Comparison of ENCODE assay signal across 11 cellular contexts in genomic region chr16:31183432-31184428, GRCh38. TPM values are rescaled to one million over a fixed set of nuclear protein-coding genes. Genes with fewer than 3 reads are reported as not detected.
DNase-seq lines count a peak whose midpoint lies in the region; ATAC-seq, FAIRE-seq and TF ChIP-seq lines count a peak whose summit lies in the region.
"Had no signal": no experiment of that assay in that cellular context is flagged by ENCODE, and none has a peak within 500 bp of the region (broad histone marks: within the 10 kb centered on the region; RNA-seq: fewer than 3 reads in every experiment).

No MANE protein-coding gene starts in this region.

- H3K9me3 Mint-ChIP-seq in CD4-positive, alpha-beta memory T cell: peaks cover 0 to 19% (median 0%) of the 10 kb centered on the region in 8 donors
- peaks cover 0 to 1% (median 0%) of the 10 kb centered on the region in 3 donors for H3K9me3 Mint-ChIP-seq in IgD-negative memory B cell
- H3K9me3 Mint-ChIP-seq in nephron progenitor cell: no peaks in the 10 kb centered on the region

- SMC1A ChIA-PET in GM12878 (lab: Charles Lee; ENCODE audit: uncharacterized antibody, unreplicated experiment): interaction anchor here (1.0 to 1.8 kb wide), 4 partner anchors 38 to 202 kb away, joined by 3 to 4 read pairs (median 3); no protein-coding TSS in a partner anchor

- no peaks in the 10 kb centered on the region for H3K27me3 ChIP-seq in CD4-positive, alpha-beta memory T cell (ENCODE audit: insufficient read depth, low read length)
- H3K27me3 ChIP-seq in GM12878 (replicated peaks in 1 of 2; ENCODE audit: control insufficient read depth in 2 of 2, insufficient read depth in 2 of 2, low read length in 1 of 2): no peaks in the 10 kb centered on the region
- H3K27me3 ChIP-seq in SJCRH30: no peaks in the 10 kb centered on the region
- H3K27me3 ChIP-seq: heart right ventricle had no signal

- intact Hi-C loops in CD4-positive, alpha-beta memory T cell (cut with micrococcal nuclease): no loop called here
- intact Hi-C loops in GM12878 (cut with micrococcal nuclease; ENCODE audit: unreplicated experiment) (loop anchor here (5.0 to 10.0 kb wide), 2 partner anchors 186 to 691 kb away; partner anchors contain the start of gene ZNF267), Right ventricle myocardium superior (cut with DNase I) (loop anchor here (10.0 kb wide), 1 partner anchor 261 kb away; the partner anchor contains the start of gene ZNF843)

- peak overlapping the region; percentile 87 for H3K4me2 ChIP-seq in GM12878 (ENCODE audit: control insufficient read depth, insufficient read depth)

- peak; percentile 41; the same call in 1 of the 2 replicates for TF ChIP-seq POLR2A in GM12878 (IDR thresholded peaks at IDR 0.05; ENCODE audit: low read depth, low read length)

- CTCF ChIA-PET in CD4-positive, alpha-beta memory T cell (lab: Charles Lee; ENCODE audit: partially characterized antibody): interaction anchor here (1.4 to 2.5 kb wide), 2 partner anchors 18 to 41 kb away, joined by 3 to 11 read pairs; partner anchors contain the start of gene PYCARD
- CTCF ChIA-PET in GM12878 (lab: Yijun Ruan, JAX): interaction anchor here (0.7 to 2.2 kb wide), 6 partner anchors 42 to 260 kb away, joined by 3 to 4 read pairs (median 3); no protein-coding TSS in a partner anchor

- BruUV-seq in GM12878 (replicated peaks; lab: Mats Ljungman, UMichigan): TSS peak; percentile 48

- peaks cover 67% of the 10 kb centered on the region for H3K36me3 ChIP-seq in CD4-positive, alpha-beta memory T cell (ENCODE audit: insufficient read depth, low read length)
- H3K36me3 ChIP-seq in GM12878 (ENCODE audit: control insufficient read depth in 2 of 2, insufficient read depth in 2 of 2, low read length in 1 of 2) (peaks cover 25 to 47% of the 10 kb centered on the region in 2 experiments), SJCRH30 (peaks cover 80% of the 10 kb centered on the region)

- H3K4me1 Mint-ChIP-seq in CD4-positive, alpha-beta memory T cell: peaks cover 52 to 95% (median 70%) of the 10 kb centered on the region in 4 donors
- peaks cover 33 to 50% (median 39%) of the 10 kb centered on the region in 3 donors for H3K4me1 Mint-ChIP-seq in IgD-negative memory B cell
- H3K4me1 Mint-ChIP-seq in nephron progenitor cell: peaks cover 69% of the 10 kb centered on the region

- H3K4me1 ChIP-seq in CD4-positive, alpha-beta memory T cell (ENCODE audit: insufficient read depth, low read length): peaks cover 71% of the 10 kb centered on the region
- H3K4me1 ChIP-seq in GM12878 (ENCODE audit: control insufficient read depth, insufficient read depth, low read length): peaks cover 7% of the 10 kb centered on the region
- peaks cover 13% of the 10 kb centered on the region for H3K4me1 ChIP-seq in SJCRH30

- H3K9me3 ChIP-seq in CD4-positive, alpha-beta memory T cell (ENCODE audit: control insufficient read depth in 1 of 2, low read length in 2 of 2): no peaks in the 10 kb centered on the region
- H3K9me3 ChIP-seq in GM12878 (replicated peaks; ENCODE audit: control insufficient read depth, insufficient read depth, low read length) (no peaks in the 10 kb centered on the region), SJCRH30 (replicated peaks) (no peaks in the 10 kb centered on the region)
- H3K9me3 ChIP-seq: heart right ventricle had no signal

- peak overlapping the region; percentile 91; the same call in 1 of the 2 replicates for H3K9ac ChIP-seq in GM12878 (ENCODE audit: control insufficient read depth, insufficient read depth, low read length)

- FAIRE-seq in GM12878 (lab: Jason Lieb, UNC): no peak

- WGBS in GM12878 (ENCODE audit: insufficient coverage, insufficient replicate concordance, low lambda C conversion rate, missing lambda C conversion rate): 79% methylated on average over 10 of the region's 10 CpGs

- TF ChIP-seq EP300 in GM12878 (IDR thresholded peaks at IDR 0.05; ENCODE audit: borderline replicate concordance in 1 of 2, control insufficient read depth in 1 of 2, low read depth in 2 of 2, low read length in 2 of 2): no peak

- peaks cover 26% of the 10 kb centered on the region for H4K20me1 ChIP-seq in GM12878 (ENCODE audit: control insufficient read depth, insufficient read depth)

- no peak overlapping the region for H2AFZ ChIP-seq in GM12878 (ENCODE audit: control insufficient read depth, low read depth, low read length)

- H3K4me3 Mint-ChIP-seq in CD4-positive, alpha-beta memory T cell: peak overlapping the region; percentile 46 to 99 (median 98)
- H3K4me3 Mint-ChIP-seq in IgD-negative memory B cell (peak overlapping the region in 2 of 4 donors; percentile 90 to 96), nephron progenitor cell (peak overlapping the region; percentile 99)

- H3K4me3 ChIP-seq in CD4-positive, alpha-beta memory T cell (ENCODE audit: low read length in 2 of 2): no peak overlapping the region
- H3K4me3 ChIP-seq in GM12878: peak overlapping the region; percentile 87
- H3K4me3 ChIP-seq in SJCRH30: no peak overlapping the region

- TF ChIP-seq CTCF in GM12878 (IDR thresholded peaks at IDR 0.05 in 2 of 3, conservative IDR thresholded peaks at IDR 0.05 in 1 of 3; ENCODE audit: control insufficient read depth in 2 of 3, extremely low read depth in 1 of 3, insufficient read depth in 1 of 3, low read depth in 3 of 3, low read length in 3 of 3) (no peak), nephron progenitor cell (IDR thresholded peaks at IDR 0.05) (no peak)

- RAD21 ChIA-PET in GM12878 (lab: Charles Lee; ENCODE audit: unreplicated experiment): interaction anchor here (1.3 to 2.1 kb wide), 3 partner anchors 19 to 66 kb away, joined by 3 to 8 read pairs (median 4); partner anchors contain the start of genes KAT8 and PYCARD

- in situ Hi-C loops in GM12878 (cut with MboI): no loop called here

- H3K27ac ChIP-seq in CD4-positive, alpha-beta memory T cell (ENCODE audit: low read depth, low read length): peak overlapping the region; percentile 23
- H3K27ac ChIP-seq in GM12878 (ENCODE audit: control insufficient read depth, insufficient read depth): no peak overlapping the region
- H3K27ac ChIP-seq in SJCRH30: no peak overlapping the region
- H3K27ac ChIP-seq: heart right ventricle had no signal

- DNase-seq in CD4-positive, alpha-beta memory T cell: no peak
- DNase-seq in GM12878 (ENCODE audit: low read depth, low spot score): no peak
- DNase-seq in nephron progenitor cell: no peak
- no peak for DNase-seq in SJCRH30
- no peak for DNase-seq in SHP77 treated with DMSO at 0.1 percent for 48 hours (lab: John Stamatoyannopoulos, UW)
- no peak for DNase-seq in Right ventricle myocardium superior
- DNase-seq: heart right ventricle had no signal

- POLR2A ChIA-PET in CD4-positive, alpha-beta memory T cell (lab: Charles Lee; ENCODE audit: partially characterized antibody): interaction anchor here (0.7 to 2.6 kb wide), 11 partner anchors 9 to 110 kb away, joined by 3 to 19 read pairs (median 4); partner anchors contain the start of genes KAT8, PYCARD, ZNF646 and ZNF668
- POLR2A ChIA-PET in GM12878 (lab: Charles Lee): interaction anchor here (0.5 to 2.2 kb wide), 10 partner anchors 9 to 83 kb away, joined by 3 to 12 read pairs (median 3); partner anchors contain the start of genes PYCARD and TRIM72

- H3K79me2 ChIP-seq in GM12878 (ENCODE audit: control insufficient read depth, insufficient read depth, low read length): peaks cover 83% of the 10 kb centered on the region

- H3K27me3 Mint-ChIP-seq in CD4-positive, alpha-beta memory T cell: no peaks in the 10 kb centered on the region
- peaks cover 1% of the 10 kb centered on the region for H3K27me3 Mint-ChIP-seq in IgD-negative memory B cell
- H3K27me3 Mint-ChIP-seq in nephron progenitor cell (ENCODE audit: low read depth, poor library complexity): no peaks in the 10 kb centered on the region

- peak overlapping the region; percentile 47 to 99 (median 70) for H3K27ac Mint-ChIP-seq in CD4-positive, alpha-beta memory T cell
- H3K27ac Mint-ChIP-seq in IgD-negative memory B cell: peak overlapping the region in 2 of 3 donors; percentile 80 to 89
- peak overlapping the region; percentile 74 for H3K27ac Mint-ChIP-seq in nephron progenitor cell

- no peak for TF ChIP-seq RAD21 in GM12878 (IDR thresholded peaks at IDR 0.05; ENCODE audit: insufficient read depth, low read depth, low read length)

- peaks cover 69 to 90% of the 10 kb centered on the region in 2 donors for H3K36me3 Mint-ChIP-seq in CD4-positive, alpha-beta memory T cell
- H3K36me3 Mint-ChIP-seq in IgD-negative memory B cell (peaks cover 6% of the 10 kb centered on the region), nephron progenitor cell (ENCODE audit: low read depth) (peaks cover 74% of the 10 kb centered on the region)

- ATAC-seq in GM12878 (no peak), Right ventricle myocardium superior (ENCODE audit: poor library complexity) (no peak), HG03108 (IDR thresholded peaks at IDR 0.05; ENCODE audit: unreplicated experiment) (no peak)
- ATAC-seq: heart right ventricle, Right ventricle myocardium inferior had no signal

RNA-seq across cellular contexts. Expression of gene FUS, which starts 3.8 kb away (rescaled TPM):
- 100 to 1,000 TPM; 500 to 536 TPM for total RNA-seq in CD4-positive, alpha-beta memory T cell
- 100 to 1,000 TPM in 1 of 2 donors, 10 to 100 TPM in 1; 88.1 to 163 TPM for polyA plus RNA-seq in CD4-positive, alpha-beta memory T cell
- polyA plus RNA-seq in IgD-negative memory B cell (167 TPM), GM12878 (2011; rRNA removed) (243 and 327 TPM in 2 replicates), GM12878 (2014; fragmentation: Illumina TruSeq; extraction: Trizol) (366 and 389 TPM in 2 replicates), GM12878 (2014; fragmentation: Nextera tagmentation; extraction: Ambion mirVana) (100 to 1,000 TPM in 1 of 2 experiments, 10 to 100 TPM in 1; 46.8 to 131 TPM), GM12878 (2014; rRNA removed) (480 and 547 TPM in 2 replicates), GM12878 (2016; fragmentation: Nextera tagmentation; extraction: Ambion mirVana) (100 to 1,000 TPM; 366 to 437 TPM)
- total RNA-seq in GM12878 (2013; cell fraction: nucleolus; rRNA removed): 304 and 315 TPM in 2 replicates
- total RNA-seq in GM12878 (2014; rRNA removed) (40.1 and 47.3 TPM in 2 replicates), GM12878 (2014; rRNA removed; fragmentation: Illumina TruSeq; extraction: Trizol) (69.6 and 69.8 TPM in 2 replicates), GM12878 (2021) (509 and 521 TPM in 2 replicates), Right ventricle myocardium superior (79.3 TPM)
- 475 TPM for polyA plus RNA-seq in GM12878 (2011; ENCODE audit: low read depth)
- polyA plus RNA-seq in GM12878 (2011; cell fraction: cytosol; rRNA removed): 186 and 237 TPM in 2 replicates
- polyA plus RNA-seq in GM12878 (2011; cell fraction: nucleus; rRNA removed): 505 and 935 TPM in 2 replicates
- polyA plus RNA-seq in GM12878 (2012): 371 and 917 TPM in 2 replicates
- polyA minus RNA-seq in GM12878 (2011; rRNA and poly(A)+ RNA removed): 116 and 126 TPM in 2 replicates
- polyA minus RNA-seq in GM12878 (2011; cell fraction: cytosol; rRNA and poly(A)+ RNA removed): 108 and 169 TPM in 2 replicates
- polyA minus RNA-seq in GM12878 (2011; cell fraction: nucleus; rRNA and poly(A)+ RNA removed): 148 and 252 TPM in 2 replicates
- 92.1 and 111 TPM in 2 replicates for total RNA-seq in SJCRH30 (2014; rRNA removed; shearing (Covaris generic))

RNA-seq across cellular contexts. Expression of gene PYCARD, which starts 18.8 kb away (rescaled TPM):
- 10 to 100 TPM; 25.9 to 26.6 TPM for total RNA-seq in CD4-positive, alpha-beta memory T cell
- polyA plus RNA-seq in CD4-positive, alpha-beta memory T cell: 10 to 100 TPM; 52.4 to 60.6 TPM
- 130 TPM for polyA plus RNA-seq in IgD-negative memory B cell
- 3.2 and 5.1 TPM in 2 replicates for total RNA-seq in GM12878 (2013; cell fraction: nucleolus; rRNA removed)
- total RNA-seq in GM12878 (2014; rRNA removed): 65.7 and 81.4 TPM in 2 replicates
- 32.0 and 32.2 TPM in 2 replicates for total RNA-seq in GM12878 (2014; rRNA removed; fragmentation: Illumina TruSeq; extraction: Trizol)
- 59.5 and 65.7 TPM in 2 replicates for total RNA-seq in GM12878 (2021)
- 10.6 TPM for polyA plus RNA-seq in GM12878 (2011; ENCODE audit: low read depth)
- polyA plus RNA-seq in GM12878 (2011; rRNA removed): 11.9 and 26.9 TPM in 2 replicates
- 41.7 and 76.2 TPM in 2 replicates for polyA plus RNA-seq in GM12878 (2011; cell fraction: cytosol; rRNA removed)
- polyA plus RNA-seq in GM12878 (2011; cell fraction: nucleus; rRNA removed): 43.4 and 46.9 TPM in 2 replicates
- polyA plus RNA-seq in GM12878 (2012): 34.9 and 40.3 TPM in 2 replicates
- 2.0 and 18.3 TPM in 2 replicates for polyA plus RNA-seq in GM12878 (2014; fragmentation: Illumina TruSeq; extraction: Trizol)
- polyA plus RNA-seq in GM12878 (2014; fragmentation: Nextera tagmentation; extraction: Ambion mirVana): 10 to 100 TPM in 1 of 2 experiments, 1 to 10 TPM in 1; 5.1 to 14.9 TPM
- polyA plus RNA-seq in GM12878 (2014; rRNA removed): 94.1 and 106 TPM in 2 replicates
- 10 to 100 TPM; 61.5 to 70.9 TPM for polyA plus RNA-seq in GM12878 (2016; fragmentation: Nextera tagmentation; extraction: Ambion mirVana)
- 8.2 and 21.7 TPM in 2 replicates for polyA minus RNA-seq in GM12878 (2011; rRNA and poly(A)+ RNA removed)
- 13.0 and 15.6 TPM in 2 replicates for polyA minus RNA-seq in GM12878 (2011; cell fraction: cytosol; rRNA and poly(A)+ RNA removed)
- 5.7 and 7.5 TPM in 2 replicates for polyA minus RNA-seq in GM12878 (2011; cell fraction: nucleus; rRNA and poly(A)+ RNA removed)
- total RNA-seq in SJCRH30 (2014; rRNA removed; shearing (Covaris generic)): not detected in 2 replicates
- total RNA-seq in Right ventricle myocardium superior: 8.2 TPM

RNA-seq across cellular contexts. Expression of gene TRIM72, which starts 30.2 kb away (rescaled TPM):
- total RNA-seq in CD4-positive, alpha-beta memory T cell: not detected
- polyA plus RNA-seq in CD4-positive, alpha-beta memory T cell: not detected
- polyA plus RNA-seq in IgD-negative memory B cell (not detected), GM12878 (2011; rRNA removed) (not detected in 2 replicates), GM12878 (2014; fragmentation: Illumina TruSeq; extraction: Trizol) (0.10 TPM in 1 of 2 replicates, not detected in the other), GM12878 (2014; fragmentation: Nextera tagmentation; extraction: Ambion mirVana) (under 1 TPM; 0.03 to 0.26 TPM), GM12878 (2014; rRNA removed) (0.29 and 0.36 TPM in 2 replicates), GM12878 (2016; fragmentation: Nextera tagmentation; extraction: Ambion mirVana) (under 1 TPM; 0.19 to 0.23 TPM)
- 0.08 TPM in 1 of 2 replicates, not detected in the other for total RNA-seq in GM12878 (2013; cell fraction: nucleolus; rRNA removed)
- total RNA-seq in GM12878 (2014; rRNA removed) (0.33 and 0.56 TPM in 2 replicates), GM12878 (2014; rRNA removed; fragmentation: Illumina TruSeq; extraction: Trizol) (0.13 and 0.14 TPM in 2 replicates), GM12878 (2021) (1.0 and 1.2 TPM in 2 replicates), Right ventricle myocardium superior (0.70 TPM)
- polyA plus RNA-seq in GM12878 (2011; ENCODE audit: low read depth): not detected
- polyA plus RNA-seq in GM12878 (2011; cell fraction: cytosol; rRNA removed): 0.01 and 0.02 TPM in 2 replicates
- 0.01 TPM in 1 of 2 replicates, not detected in the other for polyA plus RNA-seq in GM12878 (2011; cell fraction: nucleus; rRNA removed)
- 0.08 and 0.15 TPM in 2 replicates for polyA plus RNA-seq in GM12878 (2012)
- polyA minus RNA-seq in GM12878 (2011; rRNA and poly(A)+ RNA removed): not detected in 2 replicates
- polyA minus RNA-seq in GM12878 (2011; cell fraction: cytosol; rRNA and poly(A)+ RNA removed): not detected in 2 replicates
- not detected in 2 replicates for polyA minus RNA-seq in GM12878 (2011; cell fraction: nucleus; rRNA and poly(A)+ RNA removed)
- 32.5 and 33.7 TPM in 2 replicates for total RNA-seq in SJCRH30 (2014; rRNA removed; shearing (Covaris generic))
- total RNA-seq: G401 had no signal

RNA-seq across cellular contexts. Expression of gene PYDC1, which starts 33.2 kb away (rescaled TPM):
- total RNA-seq in CD4-positive, alpha-beta memory T cell: not detected
- polyA plus RNA-seq in CD4-positive, alpha-beta memory T cell: not detected
- not detected for polyA plus RNA-seq in IgD-negative memory B cell
- total RNA-seq in GM12878 (2013; cell fraction: nucleolus; rRNA removed): not detected in 2 replicates
- not detected in 2 replicates for total RNA-seq in GM12878 (2014; rRNA removed)
- not detected in 2 replicates for total RNA-seq in GM12878 (2014; rRNA removed; fragmentation: Illumina TruSeq; extraction: Trizol)
- total RNA-seq in GM12878 (2021): not detected in 2 replicates
- polyA plus RNA-seq in GM12878 (2011; ENCODE audit: low read depth): not detected
- polyA plus RNA-seq in GM12878 (2011; rRNA removed): not detected in 2 replicates
- not detected in 2 replicates for polyA plus RNA-seq in GM12878 (2011; cell fraction: cytosol; rRNA removed)
- polyA plus RNA-seq in GM12878 (2011; cell fraction: nucleus; rRNA removed): not detected in 2 replicates
- polyA plus RNA-seq in GM12878 (2012): not detected in 2 replicates
- polyA plus RNA-seq in GM12878 (2014; fragmentation: Illumina TruSeq; extraction: Trizol): not detected in 2 replicates
- polyA plus RNA-seq in GM12878 (2014; fragmentation: Nextera tagmentation; extraction: Ambion mirVana): not detected
- not detected in 2 replicates for polyA plus RNA-seq in GM12878 (2014; rRNA removed)
- polyA plus RNA-seq in GM12878 (2016; fragmentation: Nextera tagmentation; extraction: Ambion mirVana): not detected
- polyA minus RNA-seq in GM12878 (2011; rRNA and poly(A)+ RNA removed): not detected in 2 replicates
- polyA minus RNA-seq in GM12878 (2011; cell fraction: cytosol; rRNA and poly(A)+ RNA removed): not detected in 2 replicates
- not detected in 2 replicates for polyA minus RNA-seq in GM12878 (2011; cell fraction: nucleus; rRNA and poly(A)+ RNA removed)
- not detected in 2 replicates for total RNA-seq in SJCRH30 (2014; rRNA removed; shearing (Covaris generic))
- total RNA-seq in Right ventricle myocardium superior: not detected
- total RNA-seq: G401, heart right ventricle, Right ventricle myocardium inferior had no signal
- polyA plus RNA-seq: heart right ventricle had no signal

RNA-seq across cellular contexts. Expression of gene PRSS36, which starts 33.9 kb away (rescaled TPM):
- total RNA-seq in CD4-positive, alpha-beta memory T cell: under 1 TPM; 0.33 to 0.67 TPM
- under 1 TPM; 0.47 to 0.94 TPM for polyA plus RNA-seq in CD4-positive, alpha-beta memory T cell
- polyA plus RNA-seq in IgD-negative memory B cell (1.4 TPM), GM12878 (2011; rRNA removed) (0.11 and 0.17 TPM in 2 replicates), GM12878 (2014; fragmentation: Illumina TruSeq; extraction: Trizol) (not detected in 2 replicates), GM12878 (2014; fragmentation: Nextera tagmentation; extraction: Ambion mirVana) (not detected), GM12878 (2014; rRNA removed) (0.20 and 0.47 TPM in 2 replicates), GM12878 (2016; fragmentation: Nextera tagmentation; extraction: Ambion mirVana) (1 to 10 TPM in 1 of 2 experiments, under 1 TPM in 1; 0.17 to 1.1 TPM)
- not detected in 2 replicates for total RNA-seq in GM12878 (2013; cell fraction: nucleolus; rRNA removed)
- total RNA-seq in GM12878 (2014; rRNA removed) (0.11 and 0.44 TPM in 2 replicates), GM12878 (2014; rRNA removed; fragmentation: Illumina TruSeq; extraction: Trizol) (0.13 TPM in 1 of 2 replicates, not detected in the other), GM12878 (2021) (0.46 TPM in 1 of 2 replicates, not detected in the other), Right ventricle myocardium superior (2.2 TPM)
- polyA plus RNA-seq in GM12878 (2011; ENCODE audit: low read depth): not detected
- 0.24 and 0.25 TPM in 2 replicates for polyA plus RNA-seq in GM12878 (2011; cell fraction: cytosol; rRNA removed)
- polyA plus RNA-seq in GM12878 (2011; cell fraction: nucleus; rRNA removed): 0.15 and 0.72 TPM in 2 replicates
- 0.20 and 0.21 TPM in 2 replicates for polyA plus RNA-seq in GM12878 (2012)
- polyA minus RNA-seq in GM12878 (2011; rRNA and poly(A)+ RNA removed): 0.52 TPM in 1 of 2 replicates, not detected in the other
- polyA minus RNA-seq in GM12878 (2011; cell fraction: cytosol; rRNA and poly(A)+ RNA removed): 2.0 TPM in 1 of 2 replicates, not detected in the other
- 1.2 TPM in 1 of 2 replicates, not detected in the other for polyA minus RNA-seq in GM12878 (2011; cell fraction: nucleus; rRNA and poly(A)+ RNA removed)
- 0.43 and 0.51 TPM in 2 replicates for total RNA-seq in SJCRH30 (2014; rRNA removed; shearing (Covaris generic))
- total RNA-seq: G401 had no signal

Comparison
In these comparisons a context has a peak if more than half of its experiments do, and no peak if none do; other contexts are left out.
1. RNA of gene TRIM72, which starts 30.2 kb away (total RNA-seq): 32.5 to 33.7 TPM in SJCRH30; 0.70 TPM in Right ventricle myocardium superior (single experiment), 0.08 to 1.2 TPM in GM12878 and not detected in CD4-positive, alpha-beta memory T cell; every median in the first group is over 10 times any median in the second.
2. Peak in every context shown above with its lines, with median percentiles within 50 percentile points of each other: H3K27ac Mint-ChIP-seq.